In the genomic region with DNA sequence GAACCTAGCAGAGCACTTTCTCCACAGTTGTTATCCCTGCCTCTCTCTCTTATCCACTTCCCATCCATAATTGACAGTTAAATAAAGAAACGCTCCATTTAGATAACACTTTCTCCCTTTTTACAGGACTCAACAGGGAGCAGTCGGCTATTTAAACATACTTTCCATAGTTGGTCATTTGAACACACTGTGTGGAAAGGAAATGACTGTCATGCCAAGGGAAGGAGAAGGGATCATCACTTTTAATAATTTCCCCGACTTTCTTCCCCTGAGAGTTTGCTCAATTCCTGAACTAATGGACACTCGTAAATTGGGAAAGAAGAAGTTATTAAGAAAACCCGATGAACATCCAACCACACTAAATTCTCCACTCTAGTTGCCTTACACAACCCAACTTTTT, we compare ENCODE assay signal across 26 cellular contexts.
"Had no signal": no experiment of that assay in that cellular context is flagged by ENCODE, and none has a peak within 500 bp of the region (broad histone marks: within the 10 kb centered on the region; RNA-seq: fewer than 3 reads in every experiment).

No MANE protein-coding gene starts in this region.

- H3K27me3 ChIP-seq: breast epithelium, esophagus muscularis mucosa, gastrocnemius medialis, neutrophil, ovary, spleen, upper lobe of left lung had no signal

- H3K27ac ChIP-seq: esophagus muscularis mucosa, gastrocnemius medialis, left ventricle myocardium inferior, neutrophil, ovary, prostate gland, spleen, thoracic aorta, upper lobe of left lung had no signal

- H3K4me1 ChIP-seq: breast epithelium, esophagus muscularis mucosa, gastrocnemius medialis, left ventricle myocardium inferior, prostate gland, upper lobe of left lung had no signal

- H3K36me3 Mint-ChIP-seq: activated naive CD4-positive, alpha-beta T cell treated with anti-CD3 and anti-CD28 coated beads, Interleukin-2, amount 50 U/mL, for 24 hours had no signal

- ATAC-seq: gastrocnemius medialis had no signal

- H3K9me3 Mint-ChIP-seq: activated B cell treated with CpG ODN at 0.5 μM for 24 hours; activated naive CD4-positive, alpha-beta T cell treated with anti-CD3 and anti-CD28 coated beads, Interleukin-2, amount 50 U/mL, for 24 hours; central memory CD8-positive, alpha-beta T cell; nephron had no signal

- H3K27me3 Mint-ChIP-seq: activated B cell treated with CpG ODN at 0.5 μM for 24 hours; activated naive CD4-positive, alpha-beta T cell treated with anti-CD3 and anti-CD28 coated beads, Interleukin-2, amount 50 U/mL, for 24 hours; central memory CD8-positive, alpha-beta T cell had no signal

- FAIRE-seq: colon had no signal

- H3K4me3 ChIP-seq: breast epithelium, esophagus muscularis mucosa, gastrocnemius medialis, left ventricle myocardium inferior, ovary, prostate gland, spleen, thoracic aorta, upper lobe of left lung had no signal

- H3K4me3 Mint-ChIP-seq: activated B cell treated with CpG ODN at 0.5 μM for 24 hours; central memory CD8-positive, alpha-beta T cell; nephron had no signal

- DNase-seq: activated B cell treated with CpG ODN at 0.5 μM for 24 hours; activated CD4-positive, alpha-beta T cell treated with anti-CD3 and anti-CD28 coated beads for 4 hours; activated CD8-positive, alpha-beta memory T cell treated with anti-CD3 and anti-CD28 coated beads, Interleukin-2, amount 50 U/mL, for 4 hours; activated effector memory CD4-positive, alpha-beta T cell treated with Interleukin-2 at 50 U/mL for 16 hours; activated T-cell treated with anti-CD3 and anti-CD28 coated beads, Interleukin-2, amount 50 U/mL, for 48 hours; amniotic stem cell; gastrocnemius medialis; head of caudate nucleus; hypothalamus; left ventricle myocardium inferior; mammary epithelial cell; midbrain; ovary; spleen; stimulated activated CD4-positive, alpha-beta T cell treated with anti-CD3 and anti-CD28 coated beads, Interleukin-4, amount 100 ng/mL, for 1 hour; stimulated activated naive CD4-positive, alpha-beta T cell; upper lobe of left lung had no signal

- H3K36me3 ChIP-seq: breast epithelium, esophagus muscularis mucosa, gastrocnemius medialis, left ventricle myocardium inferior, neutrophil, ovary, prostate gland, spleen, thoracic aorta, upper lobe of left lung had no signal

- H3K27ac Mint-ChIP-seq: nephron had no signal

- H3K9me3 ChIP-seq: breast epithelium, esophagus muscularis mucosa, gastrocnemius medialis, left ventricle myocardium inferior, neutrophil, ovary, prostate gland, spleen, thoracic aorta, upper lobe of left lung had no signal
